9 cellular contexts compared by ENCODE assay signal in the genomic region with DNA sequence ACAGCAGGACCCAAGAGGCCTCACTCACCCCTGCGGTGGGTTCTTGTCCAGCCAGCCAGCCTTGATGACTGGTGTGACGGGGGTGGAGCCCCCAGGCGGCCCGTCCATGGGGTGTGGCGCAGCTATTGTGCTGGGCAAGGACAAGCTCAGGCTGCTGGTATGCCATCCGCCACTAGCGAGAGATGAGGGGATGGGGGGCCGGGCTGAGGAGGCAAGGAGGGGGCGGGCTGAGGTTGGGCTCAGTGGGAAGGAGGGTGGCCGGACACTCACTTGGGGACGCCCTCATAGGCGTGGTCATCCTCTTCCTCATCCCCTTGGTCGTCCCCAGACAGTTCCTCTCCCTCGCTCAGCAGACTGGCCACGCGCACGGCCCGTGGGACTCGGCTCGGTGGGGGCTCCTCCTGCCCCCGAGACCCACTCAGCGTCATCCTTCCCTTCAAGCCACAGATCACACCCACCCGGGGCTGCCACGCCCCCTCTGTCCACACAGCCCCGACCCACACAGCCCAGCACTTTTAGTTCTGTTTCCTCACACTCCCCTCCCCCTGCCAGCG. TPM values are rescaled to one million over a fixed set of nuclear protein-coding genes. Genes with fewer than 3 reads are reported as not detected.
DNase-seq lines count a peak whose midpoint lies in the region; ATAC-seq and TF ChIP-seq lines count a peak whose summit lies in the region.
"Had no signal": no experiment of that assay in that cellular context is flagged by ENCODE, and none has a peak within 500 bp of the region (broad histone marks: within the 10 kb centered on the region; RNA-seq: fewer than 3 reads in every experiment).

No MANE protein-coding gene starts in this region.

- no peaks in the 10 kb centered on the region for H3K9me3 Mint-ChIP-seq in activated naive CD8-positive, alpha-beta T cell treated with anti-CD3 and anti-CD28 coated beads, Interleukin-2, amount 10 ng/mL, durations not matched to agents 7 days and 5 days
- H3K9me3 Mint-ChIP-seq in osteocyte (ENCODE audit: unreplicated experiment): no peaks in the 10 kb centered on the region

- no peak for ATAC-seq in activated naive CD8-positive, alpha-beta T cell treated with anti-CD3 and anti-CD28 coated beads, Interleukin-2, amount 10 ng/mL, durations not matched to agents 7 days and 5 days (ENCODE audit: low read depth)
- ATAC-seq in left ventricle myocardium superior: peak; percentile 55
- no peak for ATAC-seq in HG02759 (IDR thresholded peaks at IDR 0.05; ENCODE audit: unreplicated experiment)

- peak overlapping the region; percentile 42 for H3K27ac Mint-ChIP-seq in activated naive CD8-positive, alpha-beta T cell treated with anti-CD3 and anti-CD28 coated beads, Interleukin-2, amount 10 ng/mL, durations not matched to agents 7 days and 5 days
- peak overlapping the region; percentile 41 for H3K27ac Mint-ChIP-seq in osteocyte (ENCODE audit: unreplicated experiment)

- H3K4me1 Mint-ChIP-seq in activated naive CD8-positive, alpha-beta T cell treated with anti-CD3 and anti-CD28 coated beads, Interleukin-2, amount 10 ng/mL, durations not matched to agents 7 days and 5 days: peaks cover 11% of the 10 kb centered on the region
- peaks cover 6% of the 10 kb centered on the region for H3K4me1 Mint-ChIP-seq in osteocyte (ENCODE audit: unreplicated experiment)

- intact Hi-C loops in left ventricle myocardium superior (cut with micrococcal nuclease): no loop called here

- POLR2A ChIA-PET in activated naive CD8-positive, alpha-beta T cell treated with anti-CD3 and anti-CD28 coated beads, Interleukin-2, amount 10 ng/mL, durations not matched to agents 7 days and 5 days (lab: Charles Lee): no interaction called here

- H3K36me3 Mint-ChIP-seq in activated naive CD8-positive, alpha-beta T cell treated with anti-CD3 and anti-CD28 coated beads, Interleukin-2, amount 10 ng/mL, durations not matched to agents 7 days and 5 days: peaks cover 19% of the 10 kb centered on the region
- H3K36me3 Mint-ChIP-seq in osteocyte (ENCODE audit: unreplicated experiment): peaks cover 20% of the 10 kb centered on the region

- no peak overlapping the region for H3K4me3 Mint-ChIP-seq in activated naive CD8-positive, alpha-beta T cell treated with anti-CD3 and anti-CD28 coated beads, Interleukin-2, amount 10 ng/mL, durations not matched to agents 7 days and 5 days
- H3K4me3 Mint-ChIP-seq in osteocyte (ENCODE audit: unreplicated experiment): no peak overlapping the region

- DNase-seq in Ammon's horn (ENCODE audit: low spot score) (peak; percentile 84), left ventricle myocardium superior (peak; percentile 73), osteocyte (ENCODE audit: extremely low spot score, unreplicated experiment) (no peak), kidney glomerular epithelial cell (lab: John Stamatoyannopoulos, UW) (no peak), H4 (ENCODE audit: low spot score) (no peak), AG08396 (ENCODE audit: low spot score) (no peak)
- no peak for DNase-seq in activated naive CD8-positive, alpha-beta T cell treated with anti-CD3 and anti-CD28 coated beads, Interleukin-2, amount 10 ng/mL, durations not matched to agents 7 days and 5 days
- DNase-seq: dermis blood vessel endothelial cell had no signal

- TF ChIP-seq CTCF in osteocyte (IDR thresholded peaks at IDR 0.05): no peak

- no peaks in the 10 kb centered on the region for H3K27me3 Mint-ChIP-seq in activated naive CD8-positive, alpha-beta T cell treated with anti-CD3 and anti-CD28 coated beads, Interleukin-2, amount 10 ng/mL, durations not matched to agents 7 days and 5 days
- H3K27me3 Mint-ChIP-seq in osteocyte (ENCODE audit: unreplicated experiment): no peaks in the 10 kb centered on the region

RNA-seq across cellular contexts. Expression of a gene that starts 38.0 kb away (rescaled TPM):
- total RNA-seq in activated naive CD8-positive, alpha-beta T cell treated with anti-CD3 and anti-CD28 coated beads, Interleukin-2, amount 10 ng/mL, durations not matched to agents 7 days and 5 days: under 1 TPM in 1 of 2 experiments, not detected in 1; 0.83 TPM
- total RNA-seq in left ventricle myocardium superior (30.0 TPM), osteocyte (not detected in 2 replicates)
- 2.6 and 3.0 TPM in 2 replicates for total RNA-seq in H4 (2014; rRNA removed; shearing (Covaris generic))

RNA-seq across cellular contexts. Expression of a gene that starts 40.0 kb away (rescaled TPM):
- 100 to 1,000 TPM; 129 to 134 TPM for total RNA-seq in activated naive CD8-positive, alpha-beta T cell treated with anti-CD3 and anti-CD28 coated beads, Interleukin-2, amount 10 ng/mL, durations not matched to agents 7 days and 5 days
- 58.9 TPM for total RNA-seq in left ventricle myocardium superior
- total RNA-seq in osteocyte: 61.9 and 64.2 TPM in 2 replicates
- 17.7 and 20.1 TPM in 2 replicates for total RNA-seq in H4 (2014; rRNA removed; shearing (Covaris generic))

Comparison
In these comparisons a context has a peak if more than half of its experiments do, and no peak if none do; other contexts are left out.
1. DNase-seq: peak in Ammon's horn (single experiment) and left ventricle myocardium superior (single experiment); none in activated naive CD8-positive, alpha-beta T cell treated with anti-CD3 and anti-CD28 coated beads, Interleukin-2, amount 10 ng/mL, durations not matched to agents 7 days and 5 days (single experiment), osteocyte (single experiment), kidney glomerular epithelial cell (single experiment), H4 (single experiment) and AG08396 (single experiment).